In the genomic region with DNA sequence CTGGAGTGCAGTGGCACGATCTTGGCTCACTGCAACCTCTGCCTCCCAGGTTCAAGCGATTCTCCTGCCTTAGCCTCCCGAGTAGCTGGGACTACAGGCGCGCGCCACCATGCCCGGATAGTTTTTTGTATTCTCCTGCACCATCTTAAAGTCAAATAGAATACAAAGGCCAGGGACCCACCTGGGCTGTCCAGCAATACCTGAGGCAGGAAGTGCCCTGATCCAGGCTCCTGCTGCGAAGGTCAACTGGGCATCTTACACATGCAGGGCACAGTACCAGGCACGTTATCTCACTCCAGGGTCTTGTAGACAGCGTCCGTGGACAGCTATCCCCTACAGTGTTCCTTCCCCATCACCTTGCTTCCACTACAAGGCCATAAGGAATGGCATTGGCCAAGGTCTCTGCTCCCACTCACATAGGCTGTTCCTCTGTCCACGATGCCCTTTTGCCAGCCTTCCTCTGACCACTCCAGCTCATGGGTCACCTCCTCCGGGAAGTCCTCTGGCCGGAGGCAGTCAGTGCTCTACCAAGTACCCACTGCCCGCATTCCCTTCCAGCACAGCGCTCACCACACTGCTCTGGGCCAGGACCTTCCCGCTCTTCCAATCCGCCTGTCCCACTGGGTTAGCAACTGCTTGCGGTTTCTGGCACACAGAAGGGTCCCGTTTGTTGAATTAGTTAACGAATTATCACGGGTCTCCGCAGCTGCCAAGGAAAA, we compare ENCODE assay signal across 8 cellular contexts. TPM values are rescaled to one million over a fixed set of nuclear protein-coding genes. Genes with fewer than 3 reads are reported as not detected.
A peak's percentile ranks its signal among the peaks of the same experiment; 100 is the strongest.
DNase-seq lines count a peak whose midpoint lies in the region; ATAC-seq and TF ChIP-seq lines count a peak whose summit lies in the region.

No MANE protein-coding gene starts in this region.

- H3K9me3 ChIP-seq in left lung: no peaks in the 10 kb centered on the region

- H3K4me1 Mint-ChIP-seq in T-helper 1 cell treated with Interleukin-12 subunit alpha and Interleukin-12 subunit beta and Interleukin-4 antibody, amounts not matched to agents 30 μg/mL and 1 μg/mL, for 36 hours (ENCODE audit: low read depth): peaks cover 45% of the 10 kb centered on the region
- peaks cover 60% of the 10 kb centered on the region for H3K4me1 Mint-ChIP-seq in brain

- peaks cover 0 to 29% of the 10 kb centered on the region in 2 donors for H3K27me3 ChIP-seq in left lung

- H3K36me3 ChIP-seq in left lung: no peaks in the 10 kb centered on the region

- H3K9me3 Mint-ChIP-seq in T-helper 1 cell treated with Interleukin-12 subunit alpha and Interleukin-12 subunit beta and Interleukin-4 antibody, amounts not matched to agents 30 μg/mL and 1 μg/mL, for 36 hours: no peaks in the 10 kb centered on the region
- peaks cover 0 to 5% (median 2%) of the 10 kb centered on the region in 5 experiments for H3K9me3 Mint-ChIP-seq in brain

- intact Hi-C loops in left lung (cut with DNase I): no loop called here

- peak overlapping the region; percentile 89 to 96 for H3K27ac ChIP-seq in left lung
- peak overlapping the region; percentile 78 for H3K27ac ChIP-seq in temporal lobe (ENCODE audit: low read depth, low read length)

- H3K36me3 Mint-ChIP-seq in T-helper 1 cell treated with Interleukin-12 subunit alpha and Interleukin-12 subunit beta and Interleukin-4 antibody, amounts not matched to agents 30 μg/mL and 1 μg/mL, for 36 hours (ENCODE audit: low read depth): peaks cover 11% of the 10 kb centered on the region
- peaks cover 14% of the 10 kb centered on the region for H3K36me3 Mint-ChIP-seq in brain

- H3K4me1 ChIP-seq in left lung: peaks cover 32 to 39% of the 10 kb centered on the region in 2 donors

- no peak for DNase-seq in T-helper 1 cell
- DNase-seq in left lung: peak in 1 of 2 donors; percentile 45
- DNase-seq in HEK293T (ENCODE audit: extremely low spot score): no peak
- no peak for DNase-seq in NCI-H226

- ATAC-seq in left lung (peak; percentile 19), GM18502 (IDR thresholded peaks at IDR 0.05; ENCODE audit: poor library complexity, unreplicated experiment) (no peak)

- H3K27ac Mint-ChIP-seq in T-helper 1 cell treated with Interleukin-12 subunit alpha and Interleukin-12 subunit beta and Interleukin-4 antibody, amounts not matched to agents 30 μg/mL and 1 μg/mL, for 36 hours: no peak overlapping the region
- H3K27ac Mint-ChIP-seq in brain: peak overlapping the region; percentile 48 to 98 (median 85)

- CTCF ChIA-PET in HEK293T (lab: Yijun Ruan, JAX): interaction anchor here (0.7 to 5.6 kb wide), 3 partner anchors 12 to 65 kb away, joined by 3 to 30 read pairs (median 4); no protein-coding TSS in a partner anchor

- POLR2A ChIA-PET in HEK293T (lab: Yijun Ruan, JAX): interaction anchor here (0.9 to 1.5 kb wide), 6 partner anchors 9 to 271 kb away, joined by 3 to 14 read pairs (median 7); partner anchors contain the start of gene SLC22A5

- H3K4me3 Mint-ChIP-seq in T-helper 1 cell treated with Interleukin-12 subunit alpha and Interleukin-12 subunit beta and Interleukin-4 antibody, amounts not matched to agents 30 μg/mL and 1 μg/mL, for 36 hours: peak overlapping the region; percentile 64
- H3K4me3 Mint-ChIP-seq in brain: peak overlapping the region; percentile 84 to 90 (median 85)

- H3K4me3 ChIP-seq in left lung: peak overlapping the region; percentile 68 to 70

- peaks cover 24% of the 10 kb centered on the region for H3K27me3 Mint-ChIP-seq in T-helper 1 cell treated with Interleukin-12 subunit alpha and Interleukin-12 subunit beta and Interleukin-4 antibody, amounts not matched to agents 30 μg/mL and 1 μg/mL, for 36 hours (ENCODE audit: low read depth)
- H3K27me3 Mint-ChIP-seq in brain: peaks cover 15% of the 10 kb centered on the region

- TF ChIP-seq CTCF in brain (conservative IDR thresholded peaks at IDR 0.05): no peak
- no peak for TF ChIP-seq CTCF in left lung (IDR thresholded peaks at IDR 0.05)

TF ChIP-seq in HEK293T, 16 proteins besides CTCF, POLR2A, EP300 and RAD21:
- no peak for TF ChIP-seq HDGF (IDR thresholded peaks at IDR 0.05; ENCODE audit: borderline replicate concordance)
- TF ChIP-seq ARNT (IDR thresholded peaks at IDR 0.05): no peak
- TF ChIP-seq SUZ12 (IDR thresholded peaks at IDR 0.05): no peak
- TF ChIP-seq FOXM1 (IDR thresholded peaks at IDR 0.05; ENCODE audit: borderline replicate concordance): no peak
- no peak for TF ChIP-seq BHLHE40 (IDR thresholded peaks at IDR 0.05; ENCODE audit: borderline replicate concordance)

RNA-seq across cellular contexts. Expression of gene P4HA2, which starts 1.0 kb away (rescaled TPM):
- polyA plus RNA-seq in brain (ENCODE audit: insufficient read depth, low read depth, low replicate concordance): 8.4 TPM
- total RNA-seq in left lung: 10 to 100 TPM; 58.5 to 81.9 TPM
- total RNA-seq in temporal lobe: 8.9 TPM

RNA-seq across cellular contexts. Expression of gene PDLIM4, which starts 30.8 kb away (rescaled TPM):
- 15.9 TPM for polyA plus RNA-seq in brain (ENCODE audit: insufficient read depth, low read depth, low replicate concordance)
- total RNA-seq in left lung (10 to 100 TPM in 1 of 2 donors, 1 to 10 TPM in 1; 7.7 to 13.5 TPM), temporal lobe (6.9 TPM)
